In genomic region chr20:48002517-48002970, GRCh38 we compare ENCODE assay signal across 12 cellular contexts.
A peak's percentile ranks its signal among the peaks of the same experiment; 100 is the strongest.
DNase-seq lines count a peak whose midpoint lies in the region; ATAC-seq, FAIRE-seq and TF ChIP-seq lines count a peak whose summit lies in the region.
"Had no signal": no experiment of that assay in that cellular context is flagged by ENCODE, and none has a peak within 500 bp of the region (broad histone marks: within the 10 kb centered on the region; RNA-seq: fewer than 3 reads in every experiment).

No MANE protein-coding gene starts in this region.

- peak overlapping the region; percentile 53 for H3K4me2 ChIP-seq in GM12878 (ENCODE audit: control insufficient read depth, insufficient read depth)

- TF ChIP-seq POLR2A in GM12878 (IDR thresholded peaks at IDR 0.05; ENCODE audit: low read depth, low read length) = no peak

- H2AFZ ChIP-seq in GM12878 (ENCODE audit: control insufficient read depth, low read depth, low read length) = peak overlapping the region; percentile 76

- no peaks in the 10 kb centered on the region for H3K79me2 ChIP-seq in GM12878 (ENCODE audit: control insufficient read depth, insufficient read depth, low read length)

- peak overlapping the region; percentile 94 for H3K27ac ChIP-seq in GM12878 (ENCODE audit: control insufficient read depth, insufficient read depth)
- H3K27ac ChIP-seq in WERI-Rb-1 = no peak overlapping the region

- H3K9ac ChIP-seq in GM12878 (ENCODE audit: control insufficient read depth, insufficient read depth, low read length) = peak overlapping the region; percentile 18; the same call in 1 of the 2 replicates

- in situ Hi-C loops in GM12878 (cut with MboI) = no loop called here

- H4K20me1 ChIP-seq in GM12878 (ENCODE audit: control insufficient read depth, insufficient read depth) = no peaks in the 10 kb centered on the region

- H3K27me3 ChIP-seq in GM12878 (replicated peaks in 1 of 2; ENCODE audit: control insufficient read depth in 2 of 2, insufficient read depth in 2 of 2, low read length in 1 of 2) (no peaks in the 10 kb centered on the region), WERI-Rb-1 (ENCODE audit: insufficient read depth, low read depth, severe bottlenecking) (no peaks in the 10 kb centered on the region)

- H3K36me3 ChIP-seq in GM12878 (ENCODE audit: control insufficient read depth in 2 of 2, insufficient read depth in 2 of 2, low read length in 1 of 2) (no peaks in the 10 kb centered on the region), WERI-Rb-1 (no peaks in the 10 kb centered on the region)

- TF ChIP-seq RAD21 in GM12878 (IDR thresholded peaks at IDR 0.05; ENCODE audit: insufficient read depth, low read depth, low read length) = peak; percentile 19; the same call in 1 of the 2 replicates

- TF ChIP-seq CTCF in GM12865 (IDR thresholded peaks at IDR 0.05; ENCODE audit: insufficient read depth, low read depth, low read length, missing control alignments) = no peak
- no peak for TF ChIP-seq CTCF in GM12878 (IDR thresholded peaks at IDR 0.05 in 2 of 3, conservative IDR thresholded peaks at IDR 0.05 in 1 of 3; ENCODE audit: control insufficient read depth in 2 of 3, extremely low read depth in 1 of 3, insufficient read depth in 1 of 3, low read depth in 3 of 3, low read length in 3 of 3)
- TF ChIP-seq CTCF in WERI-Rb-1 (IDR thresholded peaks at IDR 0.05; ENCODE audit: low read depth, low read length) = no peak

- intact Hi-C loops in GM12878 (cut with micrococcal nuclease; ENCODE audit: unreplicated experiment) = no loop called here

- DNase-seq in GM12865 (ENCODE audit: low read depth) (peak; percentile 86), GM12878 (ENCODE audit: low read depth, low spot score) (peak; percentile 94), NCI-H128 (lab: John Stamatoyannopoulos, UW; ENCODE audit: unreplicated experiment) (no peak), DMS153 treated with DMSO at 0.1 percent for 48 hours (lab: John Stamatoyannopoulos, UW; ENCODE audit: unreplicated experiment) (no peak), WERI-Rb-1 (no peak), islet precursor cell (no peak)
- DNase-seq: mammary epithelial cell, NCI-H1417 treated with DMSO at 0.1 percent for 48 hours had no signal

- H3K9me3 ChIP-seq in GM12878 (replicated peaks; ENCODE audit: control insufficient read depth, insufficient read depth, low read length) = peaks cover 31% of the 10 kb centered on the region
- peaks cover 1% of the 10 kb centered on the region for H3K9me3 ChIP-seq in WERI-Rb-1 (ENCODE audit: severe bottlenecking)

- no peak overlapping the region for H3K4me3 ChIP-seq in GM12865 (ENCODE audit: low read depth, low read length)
- H3K4me3 ChIP-seq in GM12878 = 0 out of 2 replicates have a peak overlapping the region, but pooled peaks have one; percentile 0
- H3K4me3 ChIP-seq in WERI-Rb-1 (ENCODE audit: low read depth, low read length) = no peak overlapping the region

- POLR2A ChIA-PET in GM12878 (lab: Charles Lee) = interaction anchor here (0.6 to 1.0 kb wide), 3 partner anchors 19 to 541 kb away, joined by 3 to 4 read pairs (median 3); no protein-coding TSS in a partner anchor

- ATAC-seq in GM21381 (IDR thresholded peaks at IDR 0.05; ENCODE audit: unreplicated experiment) (peak; percentile 80), HG03378 (IDR thresholded peaks at IDR 0.05; ENCODE audit: unreplicated experiment) (peak; percentile 91), GM12878 (peak; percentile 95)
- ATAC-seq: WTC11 had no signal

- SMC1A ChIA-PET in GM12878 (lab: Charles Lee; ENCODE audit: uncharacterized antibody, unreplicated experiment) = interaction anchor here (0.6 to 1.9 kb wide), 8 partner anchors 9 to 298 kb away, joined by 3 to 6 read pairs (median 4); no protein-coding TSS in a partner anchor

- peak; percentile 91 for FAIRE-seq in GM12878 (lab: Jason Lieb, UNC)
- FAIRE-seq: colon had no signal

- peaks cover 43% of the 10 kb centered on the region for H3K4me1 ChIP-seq in GM12878 (ENCODE audit: control insufficient read depth, insufficient read depth, low read length)

- peak in 1 of 2 experiments; percentile 83; a peak in 1 of 4 replicates for TF ChIP-seq EP300 in GM12878 (IDR thresholded peaks at IDR 0.05; ENCODE audit: borderline replicate concordance in 1 of 2, control insufficient read depth in 1 of 2, low read depth in 2 of 2, low read length in 2 of 2)

- RAD21 ChIA-PET in GM12878 (lab: Charles Lee; ENCODE audit: unreplicated experiment) = interaction anchor here (0.6 to 1.2 kb wide), 4 partner anchors 14 to 1011 kb away, joined by 3 to 4 read pairs (median 3); no protein-coding TSS in a partner anchor

- CTCF ChIA-PET in GM12878 (lab: Yijun Ruan, JAX) = interaction anchor here (1.3 kb wide), 1 partner anchor 27 kb away, joined by 3 read pairs; no protein-coding TSS in a partner anchor

- WGBS in GM12878 (ENCODE audit: insufficient coverage, insufficient replicate concordance, low lambda C conversion rate, missing lambda C conversion rate) = 0% methylated on average over 2 of the region's 2 CpGs

- no TSS peak for BruUV-seq in GM12878 (replicated peaks; lab: Mats Ljungman, UMichigan)

TF ChIP-seq in GM12878, 131 proteins besides CTCF, POLR2A, EP300 and RAD21 (continues in another document):
- TF ChIP-seq IKZF2 (IDR thresholded peaks at IDR 0.05) = peak; percentile 95 to 96
- peak; percentile 75 for TF ChIP-seq MTA2 (IDR thresholded peaks at IDR 0.05; ENCODE audit: low read depth)
- TF ChIP-seq HSF1 (IDR thresholded peaks at IDR 0.05; ENCODE audit: low read depth, low read length) = no peak
- TF ChIP-seq ZNF217 (IDR thresholded peaks at IDR 0.05) = no peak
- TF ChIP-seq SUPT20H (IDR thresholded peaks at IDR 0.05; ENCODE audit: borderline replicate concordance, control insufficient read depth, low read depth, low read length) = no peak
- no peak for TF ChIP-seq PAX8 (IDR thresholded peaks at IDR 0.05)
- peak in 1 of 2 experiments; percentile 35; a peak in 1 of 3 replicates for TF ChIP-seq EGR1 (IDR thresholded peaks at IDR 0.05; ENCODE audit: borderline replicate concordance in 1 of 2, low read depth in 2 of 2, low read length in 2 of 2)
- no peak for TF ChIP-seq BCLAF1 (IDR thresholded peaks at IDR 0.05)
- no peak for TF ChIP-seq ZNF207 (IDR thresholded peaks at IDR 0.05; ENCODE audit: borderline replicate concordance)
- TF ChIP-seq MYC (IDR thresholded peaks at IDR 0.05; ENCODE audit: insufficient read depth, insufficient read length, insufficient replicate concordance, low read length, severe bottlenecking) = no peak
- no peak for TF ChIP-seq FOS (IDR thresholded peaks at IDR 0.05; ENCODE audit: borderline replicate concordance, extremely low read depth, insufficient read length)
- TF ChIP-seq NR2C1 (IDR thresholded peaks at IDR 0.05) = no peak
- TF ChIP-seq PAX5 (IDR thresholded peaks at IDR 0.05; ENCODE audit: borderline replicate concordance, low read depth, low read length) = peak; percentile 82; the same call in 1 of the 2 replicates
- TF ChIP-seq MEF2A (IDR thresholded peaks at IDR 0.05; ENCODE audit: insufficient read depth, low read depth, low read length) = peak; percentile 76
- TF ChIP-seq IRF3 (IDR thresholded peaks at IDR 0.05) = no peak

Comparison
In these comparisons a context has a peak if more than half of its experiments do, and no peak if none do; other contexts are left out.
1. DNase-seq: peak in GM12865 (single experiment) and GM12878 (single experiment); none in NCI-H128 (single experiment), DMS153 treated with DMSO at 0.1 percent for 48 hours (single experiment), WERI-Rb-1 (single experiment) and islet precursor cell (single experiment).
2. Peak in every context shown above with its lines, with median percentiles within 50 percentile points of each other: ATAC-seq.